ENCODE assay signal across 10 cellular contexts in the genomic region with DNA sequence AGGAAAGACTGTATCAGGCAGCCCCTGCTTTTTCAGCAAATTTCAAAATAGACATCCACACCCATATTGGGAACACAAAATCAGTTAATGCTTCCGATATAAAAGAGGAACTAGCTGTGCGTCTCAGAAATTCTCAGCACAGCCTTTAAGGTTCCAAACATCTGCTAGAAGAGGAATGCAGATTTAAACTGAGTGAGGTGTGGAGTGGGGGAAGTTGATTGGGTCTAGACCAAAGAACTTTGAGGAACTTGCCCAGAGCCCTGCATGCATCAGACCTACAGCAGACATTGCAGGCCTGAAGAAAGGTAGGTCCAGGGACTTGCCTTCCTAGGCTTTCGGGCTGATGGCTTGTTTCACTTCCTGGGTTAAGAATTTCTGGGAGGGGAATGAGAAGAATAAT. TPM values are rescaled to one million over a fixed set of nuclear protein-coding genes. Genes with fewer than 3 reads are reported as not detected.
A peak's percentile ranks its signal among the peaks of the same experiment; 100 is the strongest.
DNase-seq lines count a peak whose midpoint lies in the region; ATAC-seq and TF ChIP-seq lines count a peak whose summit lies in the region.
"Had no signal": no experiment of that assay in that cellular context is flagged by ENCODE, and none has a peak within 500 bp of the region (broad histone marks: within the 10 kb centered on the region; RNA-seq: fewer than 3 reads in every experiment).

A gene (plus strand): TSS at position 255 of the 400 bp plus-strand sequence. CDS start 10 bp downstream, at position 265.

- H3K27me3 ChIP-seq in OCI-LY3 (ENCODE audit: low read depth, low read length), result no peaks in the 10 kb centered on the region
- H3K27me3 ChIP-seq in heart left ventricle, result no peaks in the 10 kb centered on the region
- H3K27me3 ChIP-seq in sigmoid colon, result no peaks in the 10 kb centered on the region

- TF ChIP-seq POLR2A in heart left ventricle (IDR thresholded peaks at IDR 0.05) (no peak), sigmoid colon (IDR thresholded peaks at IDR 0.05) (no peak)

- H3K36me3 ChIP-seq in OCI-LY3 (replicated peaks; ENCODE audit: low read depth, low read length) (no peaks in the 10 kb centered on the region), heart left ventricle (no peaks in the 10 kb centered on the region), sigmoid colon (no peaks in the 10 kb centered on the region)

- H3K9ac ChIP-seq in OCI-LY3 (ENCODE audit: low read length), result peak within 1 kb of the TSS; percentile 25; the same call in 1 of the 2 replicates

- H4K20me1 ChIP-seq in OCI-LY3 (ENCODE audit: insufficient read depth, low read length), result no peaks in the 10 kb centered on the region

- peak within 1 kb of the TSS; percentile 1 for H2AFZ ChIP-seq in OCI-LY3 (ENCODE audit: low read depth, low read length)

- H3K4me3 ChIP-seq in OCI-LY3 (ENCODE audit: low read length) (peak within 1 kb of the TSS; percentile 10; the same call in 1 of the 2 replicates), heart left ventricle (peak within 1 kb of the TSS in 7 of 12 donors; percentile 15 to 55 (median 34)), sigmoid colon (peak within 1 kb of the TSS in 3 of 4 donors; percentile 0 to 31 (median 31))

- H3K79me2 ChIP-seq in OCI-LY3 (ENCODE audit: low read length), result no peaks in the 10 kb centered on the region

- ATAC-seq in heart left ventricle (peak in 3 of 4 donors; percentile 45 to 85 (median 83)), HG03039 (IDR thresholded peaks at IDR 0.05; ENCODE audit: unreplicated experiment) (no peak), GM21515 (IDR thresholded peaks at IDR 0.05; ENCODE audit: unreplicated experiment) (no peak)
- no peak for ATAC-seq in activated CD4-positive, CD25-positive, alpha-beta regulatory T cell treated with anti-CD3 and anti-CD28 coated beads, Interleukin-2, amount 50 U/mL, for 24 hours

- peaks cover 26% of the 10 kb centered on the region for H3K4me1 ChIP-seq in OCI-LY3 (ENCODE audit: low read length)
- peaks cover 0 to 27% (median 0%) of the 10 kb centered on the region in 12 donors for H3K4me1 ChIP-seq in heart left ventricle
- H3K4me1 ChIP-seq in sigmoid colon, result no peaks in the 10 kb centered on the region

- peak within 1 kb of the TSS; percentile 52 for H3K4me2 ChIP-seq in OCI-LY3 (ENCODE audit: low read length)

- TF ChIP-seq EP300 in sigmoid colon (IDR thresholded peaks at IDR 0.05), result no peak

- H3K27ac ChIP-seq in OCI-LY3 (ENCODE audit: low read length) (peak within 1 kb of the TSS; percentile 55), heart left ventricle (peak within 1 kb of the TSS in 7 of 12 donors; percentile 3 to 91 (median 50)), sigmoid colon (peak within 1 kb of the TSS in 3 of 4 donors; percentile 14 to 55 (median 50))

- no peaks in the 10 kb centered on the region for H3K9me3 ChIP-seq in OCI-LY3 (ENCODE audit: insufficient read depth, low read length)
- no peaks in the 10 kb centered on the region for H3K9me3 ChIP-seq in heart left ventricle
- no peaks in the 10 kb centered on the region for H3K9me3 ChIP-seq in sigmoid colon

- intact Hi-C loops in heart left ventricle (cut with DNase I), result no loop called here
- intact Hi-C loops in sigmoid colon (cut with DNase I), result no loop called here

- peak; percentile 31 for DNase-seq in CMK (ENCODE audit: low read depth)
- peak in 3 of 5 donors; percentile 10 to 34 (median 22) for DNase-seq in heart left ventricle
- no peak for DNase-seq in sigmoid colon
- DNase-seq in DMS153 treated with DMSO at 0.1 percent for 48 hours (lab: John Stamatoyannopoulos, UW; ENCODE audit: unreplicated experiment), result no peak

- WGBS in heart left ventricle, 4 donors, result 76 to 87% (median 82%) methylated on average over 3 of the region's 3 CpGs
- 61 to 86% methylated on average over 3 of the region's 3 CpGs for WGBS in sigmoid colon, 2 donors

- no peak for TF ChIP-seq CTCF in OCI-LY3 (IDR thresholded peaks at IDR 0.05; ENCODE audit: low read depth, low read length)
- TF ChIP-seq CTCF in heart left ventricle (IDR thresholded peaks at IDR 0.05), result no peak
- no peak for TF ChIP-seq CTCF in sigmoid colon (IDR thresholded peaks at IDR 0.05)

RNA-seq across cellular contexts. Expression of the gene that starts here (rescaled TPM):
- total RNA-seq in heart left ventricle, result 10 to 100 TPM in 4 of 9 donors, 1 to 10 TPM in 5; 4.1 to 72.2 (median 10.0) TPM
- 1 to 10 TPM; 4.3 to 8.0 TPM for polyA plus RNA-seq in heart left ventricle
- total RNA-seq in sigmoid colon, result 10 to 100 TPM; 12.7 to 49.9 (median 38.3) TPM
- polyA plus RNA-seq in sigmoid colon, result 10 to 100 TPM; 10.8 to 43.9 (median 25.0) TPM
- total RNA-seq: activated CD8-positive, alpha-beta memory T cell treated with anti-CD3 and anti-CD28 coated beads for 36 hours; pulmonary artery endothelial cell had no signal

Comparison
In these comparisons a context has a peak if more than half of its experiments do, and no peak if none do; other contexts are left out.
1. DNase-seq: peak in CMK (single experiment) and heart left ventricle (3 of 5); none in sigmoid colon (single experiment) and DMS153 treated with DMSO at 0.1 percent for 48 hours (single experiment).
2. ATAC-seq: peak in heart left ventricle (3 of 4); none in activated CD4-positive, CD25-positive, alpha-beta regulatory T cell treated with anti-CD3 and anti-CD28 coated beads, Interleukin-2, amount 50 U/mL, for 24 hours (0 of 2), HG03039 (single experiment) and GM21515 (single experiment).
3. Peak in every context shown above with its lines, with median percentiles within 50 percentile points of each other: H3K27ac ChIP-seq and H3K4me3 ChIP-seq.